In genomic region chr7:91424372-91424771, GRCh38 we compare ENCODE assay signal across 1 cellular context.
TF ChIP-seq lines count a peak whose summit lies in the region.

No MANE protein-coding gene starts in this region.

TF ChIP-seq in H1, 55 proteins besides CTCF, POLR2A, EP300 and RAD21 (continued from another document):
- TF ChIP-seq TCF12 (IDR thresholded peaks at IDR 0.05; ENCODE audit: low read depth, low read length) (no peak), SUZ12 (IDR thresholded peaks at IDR 0.05; ENCODE audit: low read length) (no peak), RNF2 (IDR thresholded peaks at IDR 0.05; ENCODE audit: borderline replicate concordance, low read depth, low read length, missing control alignments, poor library complexity, severe bottlenecking) (no peak), SIN3A (conservative IDR thresholded peaks at IDR 0.05 in 1 of 2, IDR thresholded peaks at IDR 0.05 in 1 of 2; ENCODE audit: low read depth in 1 of 2, low read length in 2 of 2) (no peak), HDAC6 (IDR thresholded peaks at IDR 0.05; ENCODE audit: low read depth, low read length) (no peak), TBP (IDR thresholded peaks at IDR 0.05; ENCODE audit: low read depth, low read length) (no peak), SIX5 (IDR thresholded peaks at IDR 0.05; ENCODE audit: low read depth, low read length) (no peak), HDAC2 (IDR thresholded peaks at IDR 0.05; ENCODE audit: borderline replicate concordance in 1 of 2, low read depth in 2 of 2, low read length in 2 of 2) (no peak), SP2 (IDR thresholded peaks at IDR 0.05; ENCODE audit: low read length) (no peak), CREB1 (IDR thresholded peaks at IDR 0.05) (no peak), ZNF274 (IDR thresholded peaks at IDR 0.05; ENCODE audit: borderline replicate concordance, extremely low read depth, low read length) (no peak), YY1 (IDR thresholded peaks at IDR 0.05; ENCODE audit: low read depth, low read length) (no peak), POU5F1 (IDR thresholded peaks at IDR 0.05; ENCODE audit: low read depth, low read length) (no peak), EGR1 (IDR thresholded peaks at IDR 0.05; ENCODE audit: borderline replicate concordance, low read depth, low read length) (no peak), SRF (IDR thresholded peaks at IDR 0.05; ENCODE audit: low read depth, low read length) (no peak), BACH1 (IDR thresholded peaks at IDR 0.05; ENCODE audit: low read length) (no peak)
